Comparison of ENCODE assay signal across 7 cellular contexts in the genomic region with DNA sequence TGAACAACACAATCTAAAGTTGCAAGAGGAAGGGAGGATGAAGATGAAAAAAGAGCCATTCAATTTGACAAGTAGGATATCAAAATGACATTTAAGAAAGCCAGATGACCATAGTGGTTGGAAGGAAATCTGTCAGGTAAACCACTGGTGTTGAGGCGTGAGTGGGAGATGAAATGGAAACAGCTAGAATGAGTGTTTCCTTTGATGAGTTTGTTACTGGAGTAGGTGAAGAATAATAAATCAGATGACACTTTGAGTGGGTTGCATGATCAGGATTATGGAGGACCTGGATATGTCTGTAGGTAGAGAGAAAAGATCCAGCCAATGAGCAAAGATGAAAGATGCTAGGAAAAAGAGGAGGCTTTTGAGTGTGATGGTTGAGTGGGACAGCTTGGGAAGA.
"Had no signal": no experiment of that assay in that cellular context is flagged by ENCODE, and none has a peak within 500 bp of the region (broad histone marks: within the 10 kb centered on the region; RNA-seq: fewer than 3 reads in every experiment).

No MANE protein-coding gene starts in this region.

- H3K36me3 Mint-ChIP-seq: IgD-negative memory B cell had no signal

- H3K27ac Mint-ChIP-seq: IgD-negative memory B cell had no signal

- ATAC-seq: HCT116, HepG2 had no signal

- H3K4me1 Mint-ChIP-seq: IgD-negative memory B cell had no signal

- H3K9me3 Mint-ChIP-seq: IgD-negative memory B cell had no signal

- DNase-seq: GM23248, GOT3, H7, KBM-7 had no signal

- H3K4me3 Mint-ChIP-seq: IgD-negative memory B cell had no signal
